Comparison of ENCODE assay signal across 8 cellular contexts in the genomic region with DNA sequence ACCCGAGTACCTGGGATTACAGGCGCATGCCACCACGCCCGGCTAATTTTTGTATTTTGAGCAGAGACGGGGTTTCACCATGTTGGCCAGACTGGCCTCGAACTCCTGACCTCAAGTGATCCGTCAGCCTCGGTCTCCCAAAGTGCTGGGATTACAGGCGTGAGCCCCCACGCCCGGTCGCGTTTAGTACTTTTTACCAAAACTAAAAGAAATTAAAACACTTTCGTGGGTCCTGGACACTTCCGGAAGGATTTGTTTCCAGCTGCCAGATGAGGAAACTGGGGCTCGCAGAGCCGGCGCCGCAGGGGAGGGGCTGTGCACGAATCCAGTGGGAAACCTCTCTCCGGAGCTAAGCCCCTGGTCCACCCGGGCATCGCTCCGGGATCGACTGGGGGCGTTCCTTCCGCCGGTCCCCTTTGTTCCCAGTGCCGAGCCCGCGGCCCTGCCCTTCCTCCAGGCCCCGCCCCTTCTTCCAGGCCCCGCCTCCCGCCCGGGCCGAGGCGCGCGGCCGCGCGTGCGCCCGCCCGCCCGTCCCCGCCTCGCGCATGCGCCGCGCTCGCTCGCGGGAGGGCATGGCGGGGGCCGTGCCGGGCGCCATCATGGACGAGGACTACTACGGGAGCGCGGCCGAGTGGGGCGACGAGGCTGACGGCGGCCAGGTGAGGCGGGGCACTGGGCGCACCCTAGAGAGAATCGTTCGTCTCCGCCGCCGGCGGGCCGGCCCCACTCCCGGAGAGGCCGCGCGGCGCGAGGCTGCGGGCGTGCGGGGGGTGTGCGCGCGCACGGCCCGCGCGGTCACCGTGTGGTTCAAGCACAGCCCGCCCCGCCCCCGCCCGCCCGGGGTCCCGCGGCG. TPM values are rescaled to one million over a fixed set of nuclear protein-coding genes. Genes with fewer than 3 reads are reported as not detected.
DNase-seq lines count a peak whose midpoint lies in the region; ATAC-seq and TF ChIP-seq lines count a peak whose summit lies in the region.

Gene NELFCD, plus strand, starts transcription at position 546 of the 853 bp plus-strand sequence. Its CDS starts 54 bp downstream, at position 600.

- in situ Hi-C loops in GM13977 (cut with MboI; ENCODE audit: low pct_unique_long_range_greater_than_20kb, low sequenced_read_pairs, unreplicated experiment): loop anchor here (10.0 kb wide), 1 partner anchor 86 kb away; no protein-coding TSS in a partner anchor

- peaks cover 29% of the 10 kb centered on the region for H3K4me1 Mint-ChIP-seq in T-helper 2 cell treated with Interferon-gamma antibody and Interleukin-4, amounts not matched to agents 5 μg/mL and 100 μg/mL, for 36 hours (ENCODE audit: low read depth)

- H3K27ac Mint-ChIP-seq in T-helper 2 cell treated with Interferon-gamma antibody and Interleukin-4, amounts not matched to agents 5 μg/mL and 100 μg/mL, for 36 hours: peak within 1 kb of the TSS; percentile 90

- TF ChIP-seq CTCF in GM13977 (IDR thresholded peaks at IDR 0.05; ENCODE audit: extremely low read depth, insufficient read depth, missing control alignments) (no peak), ascending aorta (IDR thresholded peaks at IDR 0.05) (no peak), vagina (IDR thresholded peaks at IDR 0.05) (no peak)

- H3K4me1 ChIP-seq in ascending aorta (peaks cover 3 to 15% of the 10 kb centered on the region in 2 donors), rectal smooth muscle tissue (ENCODE audit: control insufficient read depth, insufficient read depth, low read length) (peaks cover 3% of the 10 kb centered on the region), vagina (peaks cover 39% of the 10 kb centered on the region)

- intact Hi-C loops in ascending aorta (cut with DNase I): loop anchor here (1.0 to 2.0 kb wide), 5 partner anchors 26 to 92 kb away; partner anchors contain the start of genes CTSZ and PRELID3B
- intact Hi-C loops in vagina (cut with DNase I): loop anchor here (5.0 kb wide), 2 partner anchors 61 to 89 kb away; partner anchors contain the start of gene PRELID3B

- H3K36me3 ChIP-seq in ascending aorta (no peaks in the 10 kb centered on the region), rectal smooth muscle tissue (ENCODE audit: control insufficient read depth, insufficient read depth, low read length) (no peaks in the 10 kb centered on the region), vagina (no peaks in the 10 kb centered on the region)

- H3K9me3 Mint-ChIP-seq in T-helper 2 cell treated with Interferon-gamma antibody and Interleukin-4, amounts not matched to agents 5 μg/mL and 100 μg/mL, for 36 hours: no peaks in the 10 kb centered on the region

- H3K27me3 Mint-ChIP-seq in T-helper 2 cell treated with Interferon-gamma antibody and Interleukin-4, amounts not matched to agents 5 μg/mL and 100 μg/mL, for 36 hours (ENCODE audit: low read depth): peaks cover 11% of the 10 kb centered on the region

- H3K9ac ChIP-seq in rectal smooth muscle tissue (ENCODE audit: low read length): peak within 1 kb of the TSS; percentile 72

- H3K27ac ChIP-seq in ascending aorta: peak within 1 kb of the TSS; percentile 83 to 85
- peak within 1 kb of the TSS; percentile 80 for H3K27ac ChIP-seq in rectal smooth muscle tissue (ENCODE audit: low read depth, low read length)
- H3K27ac ChIP-seq in vagina: peak within 1 kb of the TSS; percentile 83

- peaks cover 0 to 4% of the 10 kb centered on the region in 2 donors for H3K9me3 ChIP-seq in ascending aorta
- H3K9me3 ChIP-seq in vagina: no peaks in the 10 kb centered on the region

- H3K36me3 Mint-ChIP-seq in T-helper 2 cell treated with Interferon-gamma antibody and Interleukin-4, amounts not matched to agents 5 μg/mL and 100 μg/mL, for 36 hours (ENCODE audit: low read depth): peaks cover 20% of the 10 kb centered on the region

- peak; percentile 99 for DNase-seq in GM13977 (ENCODE audit: low spot score)
- peak; percentile 77 for DNase-seq in NCI-H146 treated with DMSO at 0.1 percent for 48 hours (lab: John Stamatoyannopoulos, UW; ENCODE audit: unreplicated experiment)
- DNase-seq in T-helper 2 cell treated with Interferon-gamma antibody and Interleukin-4, amounts not matched to agents 5 μg/mL and 100 μg/mL, for 36 hours (ENCODE audit: low spot score): peak; percentile 86
- peak in 1 of 2 donors; percentile 92 for DNase-seq in ascending aorta (ENCODE audit: low spot score in 2 of 2)
- DNase-seq in hepatic stellate cell (ENCODE audit: low spot score): peak; percentile 99
- peak in 1 of 2 donors; percentile 87 for DNase-seq in vagina (ENCODE audit: extremely low spot score in 2 of 2)

- no peaks in the 10 kb centered on the region for H3K27me3 ChIP-seq in ascending aorta
- no peaks in the 10 kb centered on the region for H3K27me3 ChIP-seq in rectal smooth muscle tissue (ENCODE audit: control insufficient read depth, insufficient read depth, low read length)
- no peaks in the 10 kb centered on the region for H3K27me3 ChIP-seq in vagina

- peak within 1 kb of the TSS; percentile 85 to 96 for H3K4me3 ChIP-seq in ascending aorta
- peak within 1 kb of the TSS; percentile 88 for H3K4me3 ChIP-seq in rectal smooth muscle tissue (ENCODE audit: low read length)
- H3K4me3 ChIP-seq in vagina: peak within 1 kb of the TSS; percentile 71 to 95

- peak within 1 kb of the TSS; percentile 97 for H3K4me3 Mint-ChIP-seq in T-helper 2 cell treated with Interferon-gamma antibody and Interleukin-4, amounts not matched to agents 5 μg/mL and 100 μg/mL, for 36 hours

- TF ChIP-seq POLR2A in vagina (IDR thresholded peaks at IDR 0.05): peak in 1 of 2 donors; percentile 64

- ATAC-seq in HG02852 (IDR thresholded peaks at IDR 0.05; ENCODE audit: unreplicated experiment): peak; percentile 74

RNA-seq across cellular contexts. Expression of gene NELFCD, which starts in this region (rescaled TPM):
- total RNA-seq in ascending aorta: 20.8 TPM
- total RNA-seq in vagina: 85.7 TPM
